8 cellular contexts compared by ENCODE assay signal in genomic region chr19:45902651-45903625, GRCh38. TPM values are rescaled to one million over a fixed set of nuclear protein-coding genes. Genes with fewer than 3 reads are reported as not detected.
DNase-seq lines count a peak whose midpoint lies in the region; ATAC-seq and TF ChIP-seq lines count a peak whose summit lies in the region.

No MANE protein-coding gene starts in this region.

- ATAC-seq in HG02870 (IDR thresholded peaks at IDR 0.05; ENCODE audit: unreplicated experiment) (peak; percentile 87), T-cell (replicated peaks in 1 of 4) (peak; percentile 85 to 89 (median 86)), left cardiac atrium (peak; percentile 95 to 96)

- H3K27me3 Mint-ChIP-seq in T-cell (peaks cover 0 to 4% of the 10 kb centered on the region in 2 donors), progenitor cell of endocrine pancreas (peaks cover 9% of the 10 kb centered on the region)

- H3K9me3 Mint-ChIP-seq in T-cell (no peaks in the 10 kb centered on the region), progenitor cell of endocrine pancreas (ENCODE audit: low read depth) (no peaks in the 10 kb centered on the region)

- peak overlapping the region; percentile 86 to 89 for H3K27ac Mint-ChIP-seq in T-cell
- peak overlapping the region; percentile 76 for H3K27ac Mint-ChIP-seq in progenitor cell of endocrine pancreas

- in situ Hi-C loops in GM13977 (cut with MboI; ENCODE audit: low pct_unique_long_range_greater_than_20kb, low sequenced_read_pairs, unreplicated experiment), result no loop called here

- H3K4me1 Mint-ChIP-seq in T-cell (peaks cover 16 to 25% (median 19%) of the 10 kb centered on the region in 3 donors), progenitor cell of endocrine pancreas (ENCODE audit: low read depth) (peaks cover 2% of the 10 kb centered on the region)

- no peak for TF ChIP-seq CTCF in GM13977 (IDR thresholded peaks at IDR 0.05; ENCODE audit: extremely low read depth, insufficient read depth, missing control alignments)
- peak; percentile 11 for TF ChIP-seq CTCF in progenitor cell of endocrine pancreas (IDR thresholded peaks at IDR 0.05; ENCODE audit: unreplicated experiment)

- H3K4me3 Mint-ChIP-seq in T-cell, result peak overlapping the region; percentile 91 to 95 (median 93)
- H3K4me3 Mint-ChIP-seq in progenitor cell of endocrine pancreas (ENCODE audit: low read depth), result peak overlapping the region; percentile 88

- POLR2A ChIA-PET in T-cell (lab: Charles Lee), result interaction anchor here (0.5 to 1.1 kb wide), 5 partner anchors 16 to 1243 kb away, joined by 3 to 12 read pairs (median 7); no protein-coding TSS in a partner anchor

- CTCF ChIA-PET in T-cell (lab: Charles Lee), result interaction anchor here (0.7 to 1.8 kb wide), 10 partner anchors 10 to 725 kb away, joined by 3 to 15 read pairs (median 4); partner anchors contain the start of genes BLOC1S3 (in 1 of the 2), CCDC61 (in 1 of the 2), IRF2BP1 (in 1 of the 2) and SIX5 (in 1 of the 2)

- H3K36me3 Mint-ChIP-seq in T-cell, result peaks cover 21% of the 10 kb centered on the region
- H3K36me3 Mint-ChIP-seq in progenitor cell of endocrine pancreas (ENCODE audit: insufficient read depth), result peaks cover 15% of the 10 kb centered on the region

- intact Hi-C loops in left cardiac atrium (cut with DNase I), result no loop called here

- DNase-seq in GM13977 (ENCODE audit: low spot score) (peak; percentile 100), NCI-H146 (lab: John Stamatoyannopoulos, UW) (peak; percentile 99), T-cell (peak; percentile 96 to 100 (median 99)), amniotic stem cell (lab: John Stamatoyannopoulos, UW) (peak; percentile 92), left cardiac atrium (peak; percentile 99), progenitor cell of endocrine pancreas (ENCODE audit: low spot score, unreplicated experiment) (peak; percentile 99), ureter (ENCODE audit: low spot score) (peak; percentile 98)

RNA-seq across cellular contexts. Expression of gene MYPOP, which starts 0.5 kb away (rescaled TPM):
- total RNA-seq in T-cell (10 to 100 TPM in 3 of 5 donors, 1 to 10 TPM in 2; 7.3 to 17.5 (median 16.9) TPM), left cardiac atrium (10 to 100 TPM in 1 of 2 donors, 1 to 10 TPM in 1; 9.3 to 12.8 TPM), progenitor cell of endocrine pancreas (11.1 and 11.8 TPM in 2 replicates), ureter (5.5 TPM)

RNA-seq across cellular contexts. Expression of gene NANOS2, which starts 11.6 kb away (rescaled TPM):
- not detected for total RNA-seq in T-cell
- not detected for total RNA-seq in left cardiac atrium
- not detected in 2 replicates for total RNA-seq in progenitor cell of endocrine pancreas
- total RNA-seq in ureter, result not detected

RNA-seq across cellular contexts. Expression of gene IRF2BP1, which starts 17.0 kb away (rescaled TPM):
- total RNA-seq in T-cell, result 10 to 100 TPM; 22.7 to 42.3 (median 38.0) TPM
- total RNA-seq in left cardiac atrium, result 10 to 100 TPM; 18.3 to 21.3 TPM
- total RNA-seq in progenitor cell of endocrine pancreas, result 30.4 and 35.0 TPM in 2 replicates
- 22.0 TPM for total RNA-seq in ureter

RNA-seq across cellular contexts. Expression of gene FOXA3, which starts 38.8 kb away (rescaled TPM):
- total RNA-seq in T-cell (under 1 TPM in 1 of 5 donors, not detected in 4; 0.16 TPM), left cardiac atrium (not detected), progenitor cell of endocrine pancreas (23.5 and 25.4 TPM in 2 replicates), ureter (not detected)

RNA-seq across cellular contexts. Expression of gene SYMPK, which starts 40.0 kb away (rescaled TPM):
- total RNA-seq in T-cell, result 100 to 1,000 TPM in 1 of 5 donors, 10 to 100 TPM in 4; 89.7 to 102 (median 94.7) TPM
- 10 to 100 TPM; 29.0 to 29.6 TPM for total RNA-seq in left cardiac atrium
- 112 and 114 TPM in 2 replicates for total RNA-seq in progenitor cell of endocrine pancreas
- 81.1 TPM for total RNA-seq in ureter

Comparison
In these comparisons a context has a peak if more than half of its experiments do, and no peak if none do; other contexts are left out.
1. Peak in every context shown above with its lines: DNase-seq and ATAC-seq.